ENCODE assay signal across 1 cellular context in the genomic region with DNA sequence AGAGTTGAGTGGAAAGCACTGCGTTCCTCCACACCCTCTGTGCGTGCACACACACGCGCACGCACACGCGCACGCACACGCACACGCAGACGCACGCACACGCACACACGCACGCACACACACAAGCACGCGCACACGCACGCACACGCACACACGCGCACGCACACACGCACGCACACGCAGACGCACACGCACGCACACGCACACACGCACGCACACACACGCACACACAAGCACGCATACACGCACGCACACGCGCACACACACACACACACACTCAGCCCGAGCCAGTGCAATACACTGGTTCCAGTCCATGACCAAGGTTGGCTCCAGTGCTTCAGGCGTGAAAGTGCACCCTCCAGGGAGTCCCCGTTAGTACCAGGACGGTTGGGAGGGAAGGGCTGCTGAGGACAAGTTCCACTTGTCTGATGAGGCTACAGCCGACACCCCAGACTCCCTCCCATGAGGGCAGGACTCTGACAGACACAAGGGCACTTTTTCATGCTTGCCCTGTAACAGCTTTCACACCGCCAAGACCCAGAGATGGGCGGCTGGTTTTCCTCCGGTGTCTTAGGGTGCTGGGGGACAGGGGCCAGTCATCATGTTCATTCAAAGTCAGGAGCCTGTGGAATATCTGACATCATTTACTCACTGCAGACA.
TF ChIP-seq lines count a peak whose summit lies in the region.

No MANE protein-coding gene starts in this region.

TF ChIP-seq in GM12878, 131 proteins besides CTCF, POLR2A, EP300 and RAD21:
- TF ChIP-seq POU2F2 (IDR thresholded peaks at IDR 0.05; ENCODE audit: borderline replicate concordance, low read depth, low read length), result no peak
- TF ChIP-seq, protein P1, sequence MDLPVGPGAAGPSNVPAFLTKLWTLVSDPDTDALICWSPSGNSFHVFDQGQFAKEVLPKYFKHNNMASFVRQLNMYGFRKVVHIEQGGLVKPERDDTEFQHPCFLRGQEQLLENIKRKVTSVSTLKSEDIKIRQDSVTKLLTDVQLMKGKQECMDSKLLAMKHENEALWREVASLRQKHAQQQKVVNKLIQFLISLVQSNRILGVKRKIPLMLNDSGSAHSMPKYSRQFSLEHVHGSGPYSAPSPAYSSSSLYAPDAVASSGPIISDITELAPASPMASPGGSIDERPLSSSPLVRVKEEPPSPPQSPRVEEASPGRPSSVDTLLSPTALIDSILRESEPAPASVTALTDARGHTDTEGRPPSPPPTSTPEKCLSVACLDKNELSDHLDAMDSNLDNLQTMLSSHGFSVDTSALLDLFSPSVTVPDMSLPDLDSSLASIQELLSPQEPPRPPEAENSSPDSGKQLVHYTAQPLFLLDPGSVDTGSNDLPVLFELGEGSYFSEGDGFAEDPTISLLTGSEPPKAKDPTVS (IDR thresholded peaks at IDR 0.05; ENCODE audit: low read depth, low read length), result no peak
- peak; percentile 79; the same call in 1 of the 2 replicates for TF ChIP-seq TCF3 (IDR thresholded peaks at IDR 0.05; ENCODE audit: borderline replicate concordance, insufficient read depth, low read depth, low read length)
- TF ChIP-seq, protein P2, sequence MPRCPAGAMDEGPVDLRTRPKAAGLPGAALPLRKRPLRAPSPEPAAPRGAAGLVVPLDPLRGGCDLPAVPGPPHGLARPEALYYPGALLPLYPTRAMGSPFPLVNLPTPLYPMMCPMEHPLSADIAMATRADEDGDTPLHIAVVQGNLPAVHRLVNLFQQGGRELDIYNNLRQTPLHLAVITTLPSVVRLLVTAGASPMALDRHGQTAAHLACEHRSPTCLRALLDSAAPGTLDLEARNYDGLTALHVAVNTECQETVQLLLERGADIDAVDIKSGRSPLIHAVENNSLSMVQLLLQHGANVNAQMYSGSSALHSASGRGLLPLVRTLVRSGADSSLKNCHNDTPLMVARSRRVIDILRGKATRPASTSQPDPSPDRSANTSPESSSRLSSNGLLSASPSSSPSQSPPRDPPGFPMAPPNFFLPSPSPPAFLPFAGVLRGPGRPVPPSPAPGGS (IDR thresholded peaks at IDR 0.05; ENCODE audit: borderline replicate concordance, insufficient read depth, low read depth, low read length, poor library complexity, severe bottlenecking), result peak; percentile 98
- TF ChIP-seq, protein P3, sequence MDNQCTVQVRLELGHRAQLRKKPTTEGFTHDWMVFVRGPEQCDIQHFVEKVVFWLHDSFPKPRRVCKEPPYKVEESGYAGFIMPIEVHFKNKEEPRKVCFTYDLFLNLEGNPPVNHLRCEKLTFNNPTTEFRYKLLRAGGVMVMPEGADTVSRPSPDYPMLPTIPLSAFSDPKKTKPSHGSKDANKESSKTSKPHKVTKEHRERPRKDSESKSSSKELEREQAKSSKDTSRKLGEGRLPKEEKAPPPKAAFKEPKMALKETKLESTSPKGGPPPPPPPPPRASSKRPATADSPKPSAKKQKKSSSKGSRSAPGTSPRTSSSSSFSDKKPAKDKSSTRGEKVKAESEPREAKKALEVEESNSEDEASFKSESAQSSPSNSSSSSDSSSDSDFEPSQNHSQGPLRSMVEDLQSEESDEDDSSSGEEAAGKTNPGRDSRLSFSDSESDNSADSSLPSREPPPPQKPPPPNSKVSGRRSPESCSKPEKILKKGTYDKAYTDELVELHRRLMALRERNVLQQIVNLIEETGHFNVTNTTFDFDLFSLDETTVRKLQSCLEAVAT (IDR thresholded peaks at IDR 0.05), result no peak
- TF ChIP-seq, protein P4, sequence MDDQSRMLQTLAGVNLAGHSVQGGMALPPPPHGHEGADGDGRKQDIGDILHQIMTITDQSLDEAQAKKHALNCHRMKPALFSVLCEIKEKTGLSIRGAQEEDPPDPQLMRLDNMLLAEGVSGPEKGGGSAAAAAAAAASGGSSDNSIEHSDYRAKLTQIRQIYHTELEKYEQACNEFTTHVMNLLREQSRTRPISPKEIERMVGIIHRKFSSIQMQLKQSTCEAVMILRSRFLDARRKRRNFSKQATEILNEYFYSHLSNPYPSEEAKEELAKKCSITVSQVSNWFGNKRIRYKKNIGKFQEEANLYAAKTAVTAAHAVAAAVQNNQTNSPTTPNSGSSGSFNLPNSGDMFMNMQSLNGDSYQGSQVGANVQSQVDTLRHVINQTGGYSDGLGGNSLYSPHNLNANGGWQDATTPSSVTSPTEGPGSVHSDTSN (IDR thresholded peaks at IDR 0.05; ENCODE audit: insufficient replicate concordance, low read depth, low read length), result peak; percentile 67
- no peak for TF ChIP-seq TCF7 (IDR thresholded peaks at IDR 0.05; ENCODE audit: borderline replicate concordance)
